2 cellular contexts compared by ENCODE assay signal in the genomic region with DNA sequence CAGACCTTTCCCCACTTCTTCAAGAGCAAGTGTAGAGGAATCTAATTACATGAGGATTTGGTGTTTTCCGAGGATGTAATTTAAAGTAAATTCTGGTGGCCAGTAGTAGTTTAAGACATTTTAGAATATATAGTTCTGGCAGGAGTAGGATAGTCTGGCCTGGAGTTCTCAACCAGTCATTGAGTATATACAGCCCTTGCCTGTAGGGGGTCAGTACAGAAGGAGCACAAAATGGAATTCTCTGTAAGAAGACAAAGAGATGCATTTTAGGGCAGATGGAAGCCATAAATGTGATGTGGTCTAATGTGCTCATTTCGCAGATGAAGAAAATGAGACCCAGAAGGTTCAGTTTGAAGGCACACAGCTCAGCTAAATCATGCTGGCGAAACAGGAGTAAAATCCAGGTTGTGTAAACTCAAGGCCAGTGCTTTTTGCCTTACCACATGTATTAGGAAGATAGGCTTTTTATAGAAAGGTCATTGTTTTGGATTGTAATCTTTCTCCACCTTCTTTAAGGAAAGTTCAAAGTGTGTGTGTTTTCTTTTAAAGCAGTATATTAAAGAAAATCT.
TF ChIP-seq lines count a peak whose summit lies in the region.

No MANE protein-coding gene starts in this region.

TF ChIP-seq in GM23338, 12 proteins besides CTCF, POLR2A, EP300 and RAD21 (continued from another document):
- TF ChIP-seq, protein P1, sequence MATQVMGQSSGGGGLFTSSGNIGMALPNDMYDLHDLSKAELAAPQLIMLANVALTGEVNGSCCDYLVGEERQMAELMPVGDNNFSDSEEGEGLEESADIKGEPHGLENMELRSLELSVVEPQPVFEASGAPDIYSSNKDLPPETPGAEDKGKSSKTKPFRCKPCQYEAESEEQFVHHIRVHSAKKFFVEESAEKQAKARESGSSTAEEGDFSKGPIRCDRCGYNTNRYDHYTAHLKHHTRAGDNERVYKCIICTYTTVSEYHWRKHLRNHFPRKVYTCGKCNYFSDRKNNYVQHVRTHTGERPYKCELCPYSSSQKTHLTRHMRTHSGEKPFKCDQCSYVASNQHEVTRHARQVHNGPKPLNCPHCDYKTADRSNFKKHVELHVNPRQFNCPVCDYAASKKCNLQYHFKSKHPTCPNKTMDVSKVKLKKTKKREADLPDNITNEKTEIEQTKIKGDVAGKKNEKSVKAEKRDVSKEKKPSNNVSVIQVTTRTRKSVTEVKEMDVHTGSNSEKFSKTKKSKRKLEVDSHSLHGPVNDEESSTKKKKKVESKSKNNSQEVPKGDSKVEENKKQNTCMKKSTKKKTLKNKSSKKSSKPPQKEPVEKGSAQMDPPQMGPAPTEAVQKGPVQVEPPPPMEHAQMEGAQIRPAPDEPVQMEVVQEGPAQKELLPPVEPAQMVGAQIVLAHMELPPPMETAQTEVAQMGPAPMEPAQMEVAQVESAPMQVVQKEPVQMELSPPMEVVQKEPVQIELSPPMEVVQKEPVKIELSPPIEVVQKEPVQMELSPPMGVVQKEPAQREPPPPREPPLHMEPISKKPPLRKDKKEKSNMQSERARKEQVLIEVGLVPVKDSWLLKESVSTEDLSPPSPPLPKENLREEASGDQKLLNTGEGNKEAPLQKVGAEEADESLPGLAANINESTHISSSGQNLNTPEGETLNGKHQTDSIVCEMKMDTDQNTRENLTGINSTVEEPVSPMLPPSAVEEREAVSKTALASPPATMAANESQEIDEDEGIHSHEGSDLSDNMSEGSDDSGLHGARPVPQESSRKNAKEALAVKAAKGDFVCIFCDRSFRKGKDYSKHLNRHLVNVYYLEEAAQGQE (IDR thresholded peaks at IDR 0.05; ENCODE audit: unreplicated experiment), result no peak
- no peak for TF ChIP-seq POLR2AphosphoS5 (IDR thresholded peaks at IDR 0.05; ENCODE audit: low read depth)
- no peak for TF ChIP-seq NANOG (IDR thresholded peaks at IDR 0.05; ENCODE audit: borderline replicate concordance)
- TF ChIP-seq, protein P2, sequence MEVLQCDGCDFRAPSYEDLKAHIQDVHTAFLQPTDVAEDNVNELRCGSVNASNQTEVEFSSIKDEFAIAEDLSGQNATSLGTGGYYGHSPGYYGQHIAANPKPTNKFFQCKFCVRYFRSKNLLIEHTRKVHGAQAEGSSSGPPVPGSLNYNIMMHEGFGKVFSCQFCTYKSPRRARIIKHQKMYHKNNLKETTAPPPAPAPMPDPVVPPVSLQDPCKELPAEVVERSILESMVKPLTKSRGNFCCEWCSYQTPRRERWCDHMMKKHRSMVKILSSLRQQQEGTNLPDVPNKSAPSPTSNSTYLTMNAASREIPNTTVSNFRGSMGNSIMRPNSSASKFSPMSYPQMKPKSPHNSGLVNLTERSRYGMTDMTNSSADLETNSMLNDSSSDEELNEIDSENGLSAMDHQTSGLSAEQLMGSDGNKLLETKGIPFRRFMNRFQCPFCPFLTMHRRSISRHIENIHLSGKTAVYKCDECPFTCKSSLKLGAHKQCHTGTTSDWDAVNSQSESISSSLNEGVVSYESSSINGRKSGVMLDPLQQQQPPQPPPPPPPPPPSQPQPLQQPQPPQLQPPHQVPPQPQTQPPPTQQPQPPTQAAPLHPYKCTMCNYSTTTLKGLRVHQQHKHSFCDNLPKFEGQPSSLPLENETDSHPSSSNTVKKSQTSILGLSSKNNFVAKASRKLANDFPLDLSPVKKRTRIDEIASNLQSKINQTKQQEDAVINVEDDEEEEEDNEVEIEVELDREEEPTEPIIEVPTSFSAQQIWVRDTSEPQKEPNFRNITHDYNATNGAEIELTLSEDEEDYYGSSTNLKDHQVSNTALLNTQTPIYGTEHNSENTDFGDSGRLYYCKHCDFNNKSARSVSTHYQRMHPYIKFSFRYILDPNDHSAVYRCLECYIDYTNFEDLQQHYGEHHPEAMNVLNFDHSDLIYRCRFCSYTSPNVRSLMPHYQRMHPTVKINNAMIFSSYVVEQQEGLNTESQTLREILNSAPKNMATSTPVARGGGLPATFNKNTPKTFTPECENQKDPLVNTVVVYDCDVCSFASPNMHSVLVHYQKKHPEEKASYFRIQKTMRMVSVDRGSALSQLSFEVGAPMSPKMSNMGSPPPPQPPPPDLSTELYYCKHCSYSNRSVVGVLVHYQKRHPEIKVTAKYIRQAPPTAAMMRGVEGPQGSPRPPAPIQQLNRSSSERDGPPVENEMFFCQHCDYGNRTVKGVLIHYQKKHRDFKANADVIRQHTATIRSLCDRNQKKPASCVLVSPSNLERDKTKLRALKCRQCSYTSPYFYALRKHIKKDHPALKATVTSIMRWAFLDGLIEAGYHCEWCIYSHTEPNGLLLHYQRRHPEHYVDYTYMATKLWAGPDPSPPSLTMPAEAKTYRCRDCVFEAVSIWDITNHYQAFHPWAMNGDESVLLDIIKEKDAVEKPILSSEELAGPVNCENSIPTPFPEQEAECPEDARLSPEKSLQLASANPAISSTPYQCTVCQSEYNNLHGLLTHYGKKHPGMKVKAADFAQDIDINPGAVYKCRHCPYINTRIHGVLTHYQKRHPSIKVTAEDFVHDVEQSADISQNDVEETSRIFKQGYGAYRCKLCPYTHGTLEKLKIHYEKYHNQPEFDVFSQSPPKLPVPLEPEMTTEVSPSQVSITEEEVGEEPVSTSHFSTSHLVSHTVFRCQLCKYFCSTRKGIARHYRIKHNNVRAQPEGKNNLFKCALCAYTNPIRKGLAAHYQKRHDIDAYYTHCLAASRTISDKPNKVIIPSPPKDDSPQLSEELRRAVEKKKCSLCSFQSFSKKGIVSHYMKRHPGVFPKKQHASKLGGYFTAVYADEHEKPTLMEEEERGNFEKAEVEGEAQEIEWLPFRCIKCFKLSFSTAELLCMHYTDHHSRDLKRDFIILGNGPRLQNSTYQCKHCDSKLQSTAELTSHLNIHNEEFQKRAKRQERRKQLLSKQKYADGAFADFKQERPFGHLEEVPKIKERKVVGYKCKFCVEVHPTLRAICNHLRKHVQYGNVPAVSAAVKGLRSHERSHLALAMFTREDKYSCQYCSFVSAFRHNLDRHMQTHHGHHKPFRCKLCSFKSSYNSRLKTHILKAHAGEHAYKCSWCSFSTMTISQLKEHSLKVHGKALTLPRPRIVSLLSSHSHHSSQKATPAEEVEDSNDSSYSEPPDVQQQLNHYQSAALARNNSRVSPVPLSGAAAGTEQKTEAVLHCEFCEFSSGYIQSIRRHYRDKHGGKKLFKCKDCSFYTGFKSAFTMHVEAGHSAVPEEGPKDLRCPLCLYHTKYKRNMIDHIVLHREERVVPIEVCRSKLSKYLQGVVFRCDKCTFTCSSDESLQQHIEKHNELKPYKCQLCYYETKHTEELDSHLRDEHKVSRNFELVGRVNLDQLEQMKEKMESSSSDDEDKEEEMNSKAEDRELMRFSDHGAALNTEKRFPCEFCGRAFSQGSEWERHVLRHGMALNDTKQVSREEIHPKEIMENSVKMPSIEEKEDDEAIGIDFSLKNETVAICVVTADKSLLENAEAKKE (CRISPR knock-in tag; IDR thresholded peaks at IDR 0.05), result no peak
- TF ChIP-seq EZH2 (IDR thresholded peaks at IDR 0.05; ENCODE audit: low read depth, unreplicated experiment), result no peak
- no peak for TF ChIP-seq ZNF331 (CRISPR knock-in tag; IDR thresholded peaks at IDR 0.05; ENCODE audit: low read depth)
TF ChIP-seq in GM23338: peak in this region for 0.

TF ChIP-seq in SK-N-SH treated with all-trans-retinoic acid at 6 μM for 48 hours, 23 proteins besides CTCF, POLR2A, EP300 and RAD21 (continued from another document):
- no peak for TF ChIP-seq ISL1 (CRISPR knock-in tag; IDR thresholded peaks at IDR 0.05)
- TF ChIP-seq RARB (CRISPR knock-in tag; IDR thresholded peaks at IDR 0.05), result no peak
- no peak for TF ChIP-seq BACH2 (CRISPR knock-in tag; IDR thresholded peaks at IDR 0.05; ENCODE audit: borderline replicate concordance)
- TF ChIP-seq ESRRG (CRISPR knock-in tag; IDR thresholded peaks at IDR 0.05), result no peak
- TF ChIP-seq ZNF565 (CRISPR knock-in tag; conservative IDR thresholded peaks at IDR 0.05; ENCODE audit: low read depth), result no peak
- TF ChIP-seq, protein P3, sequence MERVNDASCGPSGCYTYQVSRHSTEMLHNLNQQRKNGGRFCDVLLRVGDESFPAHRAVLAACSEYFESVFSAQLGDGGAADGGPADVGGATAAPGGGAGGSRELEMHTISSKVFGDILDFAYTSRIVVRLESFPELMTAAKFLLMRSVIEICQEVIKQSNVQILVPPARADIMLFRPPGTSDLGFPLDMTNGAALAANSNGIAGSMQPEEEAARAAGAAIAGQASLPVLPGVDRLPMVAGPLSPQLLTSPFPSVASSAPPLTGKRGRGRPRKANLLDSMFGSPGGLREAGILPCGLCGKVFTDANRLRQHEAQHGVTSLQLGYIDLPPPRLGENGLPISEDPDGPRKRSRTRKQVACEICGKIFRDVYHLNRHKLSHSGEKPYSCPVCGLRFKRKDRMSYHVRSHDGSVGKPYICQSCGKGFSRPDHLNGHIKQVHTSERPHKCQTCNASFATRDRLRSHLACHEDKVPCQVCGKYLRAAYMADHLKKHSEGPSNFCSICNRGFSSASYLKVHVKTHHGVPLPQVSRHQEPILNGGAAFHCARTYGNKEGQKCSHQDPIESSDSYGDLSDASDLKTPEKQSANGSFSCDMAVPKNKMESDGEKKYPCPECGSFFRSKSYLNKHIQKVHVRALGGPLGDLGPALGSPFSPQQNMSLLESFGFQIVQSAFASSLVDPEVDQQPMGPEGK (CRISPR knock-in tag; IDR thresholded peaks at IDR 0.05; ENCODE audit: borderline replicate concordance), result no peak
- TF ChIP-seq TOX (CRISPR knock-in tag; IDR thresholded peaks at IDR 0.05; ENCODE audit: borderline replicate concordance), result no peak
- no peak for TF ChIP-seq GLIS3 (CRISPR knock-in tag; IDR thresholded peaks at IDR 0.05)
- no peak for TF ChIP-seq TCF4 (CRISPR knock-in tag; IDR thresholded peaks at IDR 0.05; ENCODE audit: borderline replicate concordance)
- no peak for TF ChIP-seq OSR1 (CRISPR knock-in tag; IDR thresholded peaks at IDR 0.05)
- TF ChIP-seq PPARA (CRISPR knock-in tag; IDR thresholded peaks at IDR 0.05; ENCODE audit: borderline replicate concordance), result no peak
- no peak for TF ChIP-seq CSDC2 (CRISPR knock-in tag; IDR thresholded peaks at IDR 0.05)
- no peak for TF ChIP-seq ZNF8 (CRISPR knock-in tag; IDR thresholded peaks at IDR 0.05)
- TF ChIP-seq ZFP30 (CRISPR knock-in tag; IDR thresholded peaks at IDR 0.05), result no peak
- TF ChIP-seq, protein P4, sequence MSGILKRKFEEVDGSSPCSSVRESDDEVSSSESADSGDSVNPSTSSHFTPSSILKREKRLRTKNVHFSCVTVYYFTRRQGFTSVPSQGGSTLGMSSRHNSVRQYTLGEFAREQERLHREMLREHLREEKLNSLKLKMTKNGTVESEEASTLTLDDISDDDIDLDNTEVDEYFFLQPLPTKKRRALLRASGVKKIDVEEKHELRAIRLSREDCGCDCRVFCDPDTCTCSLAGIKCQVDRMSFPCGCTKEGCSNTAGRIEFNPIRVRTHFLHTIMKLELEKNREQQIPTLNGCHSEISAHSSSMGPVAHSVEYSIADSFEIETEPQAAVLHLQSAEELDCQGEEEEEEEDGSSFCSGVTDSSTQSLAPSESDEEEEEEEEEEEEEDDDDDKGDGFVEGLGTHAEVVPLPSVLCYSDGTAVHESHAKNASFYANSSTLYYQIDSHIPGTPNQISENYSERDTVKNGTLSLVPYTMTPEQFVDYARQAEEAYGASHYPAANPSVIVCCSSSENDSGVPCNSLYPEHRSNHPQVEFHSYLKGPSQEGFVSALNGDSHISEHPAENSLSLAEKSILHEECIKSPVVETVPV (CRISPR knock-in tag; IDR thresholded peaks at IDR 0.05), result no peak
- no peak for TF ChIP-seq ZFP3 (CRISPR knock-in tag; IDR thresholded peaks at IDR 0.05)
